11 cellular contexts compared by ENCODE assay signal in genomic region chr3:59809016-59809415, GRCh38.
DNase-seq lines count a peak whose midpoint lies in the region; ATAC-seq and TF ChIP-seq lines count a peak whose summit lies in the region.
"Had no signal": no experiment of that assay in that cellular context is flagged by ENCODE, and none has a peak within 500 bp of the region (broad histone marks: within the 10 kb centered on the region; RNA-seq: fewer than 3 reads in every experiment).

No MANE protein-coding gene starts in this region.

- no peaks in the 10 kb centered on the region for H3K9me3 ChIP-seq in skeletal muscle tissue (ENCODE audit: control insufficient read depth in 3 of 3, low read length in 3 of 3)
- H3K9me3 ChIP-seq: Caco-2, right lobe of liver had no signal

- H3K27me3 ChIP-seq in skeletal muscle tissue (ENCODE audit: control insufficient read depth in 3 of 3, insufficient read depth in 3 of 3, low read length in 3 of 3), result no peaks in the 10 kb centered on the region
- H3K27me3 ChIP-seq: right lobe of liver had no signal

- peak overlapping the region; percentile 19 for H3K27ac ChIP-seq in skeletal muscle tissue (ENCODE audit: low read depth, low read length)
- H3K27ac ChIP-seq: right lobe of liver, RWPE1 had no signal

- H3K4me3 ChIP-seq in HFF-Myc (replicated peaks; ENCODE audit: low read depth, low read length) (no peak overlapping the region), fibroblast of the aortic adventitia (ENCODE audit: low read depth, low read length) (no peak overlapping the region), skeletal muscle tissue (ENCODE audit: low read length in 3 of 3) (no peak overlapping the region)
- H3K4me3 ChIP-seq: right lobe of liver had no signal

- no peaks in the 10 kb centered on the region for H3K36me3 ChIP-seq in skeletal muscle tissue (ENCODE audit: control insufficient read depth in 3 of 3, insufficient read depth in 3 of 3, low read length in 3 of 3)
- H3K36me3 ChIP-seq: right lobe of liver had no signal

- DNase-seq in HFF-Myc (ENCODE audit: extremely low read depth, low read depth) (peak; percentile 51), SW480 (ENCODE audit: low spot score) (peak; percentile 10), fibroblast of the aortic adventitia (ENCODE audit: low read depth) (peak; percentile 24), NCI-H1092 (lab: John Stamatoyannopoulos, UW) (no peak)
- DNase-seq in stimulated activated CD4-positive, alpha-beta T cell treated with anti-CD3 and anti-CD28 coated beads, Interleukin-2, amount 100 ng/mL, for 24 hours, result no peak
- DNase-seq: activated CD8-positive, alpha-beta memory T cell treated with anti-CD3 and anti-CD28 coated beads for 24 hours; Caco-2; right lobe of liver had no signal

- H3K4me1 ChIP-seq in skeletal muscle tissue (ENCODE audit: control insufficient read depth in 3 of 3, insufficient read depth in 3 of 3, low read length in 3 of 3), result peaks cover 0 to 2% (median 0%) of the 10 kb centered on the region in 3 donors
- H3K4me1 ChIP-seq: Caco-2, right lobe of liver had no signal

- H3K9ac ChIP-seq in skeletal muscle tissue (ENCODE audit: low read depth in 1 of 3, low read length in 3 of 3), result no peak overlapping the region

- TF ChIP-seq CTCF in HFF-Myc (IDR thresholded peaks at IDR 0.05; ENCODE audit: low read depth, low read length, missing control alignments) (no peak), fibroblast of the aortic adventitia (IDR thresholded peaks at IDR 0.05; ENCODE audit: insufficient read depth, low read length) (no peak)

- ATAC-seq in HG03025 (IDR thresholded peaks at IDR 0.05; ENCODE audit: low FRiP score, unreplicated experiment), result no peak

Comparison
In these comparisons a context has a peak if more than half of its experiments do, and no peak if none do; other contexts are left out.
1. DNase-seq: peak in HFF-Myc (single experiment), SW480 (single experiment) and fibroblast of the aortic adventitia (single experiment); none in stimulated activated CD4-positive, alpha-beta T cell treated with anti-CD3 and anti-CD28 coated beads, Interleukin-2, amount 100 ng/mL, for 24 hours (0 of 2) and NCI-H1092 (single experiment).